In the genomic region with DNA sequence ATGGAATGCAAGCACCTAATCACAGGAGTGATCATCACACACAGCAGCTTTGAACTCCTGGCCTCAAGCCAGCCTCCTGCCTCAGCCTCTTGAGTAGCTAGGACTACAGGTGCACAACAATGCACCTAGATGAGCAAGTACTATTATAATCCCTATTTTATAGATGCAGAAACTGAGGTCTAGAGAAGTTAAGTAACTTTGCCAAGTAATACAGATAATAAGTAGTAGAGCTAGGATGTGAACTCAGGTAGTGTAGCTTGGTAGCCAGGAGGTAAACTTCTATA, we compare ENCODE assay signal across 16 cellular contexts.
"Had no signal": no experiment of that assay in that cellular context is flagged by ENCODE, and none has a peak within 500 bp of the region (broad histone marks: within the 10 kb centered on the region; RNA-seq: fewer than 3 reads in every experiment).

No MANE protein-coding gene starts in this region.

- DNase-seq: activated CD4-positive, alpha-beta T cell treated with anti-CD3 and anti-CD28 coated beads, Interleukin-2, amount 50 U/mL, for 4 hours; activated CD8-positive, alpha-beta memory T cell treated with anti-CD3 and anti-CD28 coated beads, Interleukin-2, amount 50 U/mL, for 4 hours; activated gamma-delta T cell treated with Interleukin-2 at 50 U/mL for 16 hours; activated naive CD8-positive, alpha-beta T cell treated with anti-CD3 and anti-CD28 coated beads, Interleukin-2, amount 10 ng/mL, durations not matched to agents 7 days and 5 days; activated T-cell treated with anti-CD3 and anti-CD28 coated beads, Interleukin-2, amount 50 U/mL, for 48 hours; caudate nucleus; effector memory CD8-positive, alpha-beta T cell; hippocampal formation; left colon; spleen; stimulated activated naive CD4-positive, alpha-beta T cell treated with Interleukin-2 at 50 U/mL for 16 hours had no signal

- ATAC-seq: effector memory CD8-positive, alpha-beta T cell had no signal

- H3K4me1 Mint-ChIP-seq: brain, mesothelial cell of epicardium, nephron had no signal

- H3K4me3 Mint-ChIP-seq: activated naive CD8-positive, alpha-beta T cell treated with anti-CD3 and anti-CD28 coated beads, Interleukin-2, amount 10 ng/mL, durations not matched to agents 7 days and 5 days; brain; effector memory CD8-positive, alpha-beta T cell; mesothelial cell of epicardium; nephron; T-helper 1 cell treated with Interleukin-12 subunit alpha and Interleukin-12 subunit beta and Interleukin-4 antibody, amounts not matched to agents 30 μg/mL and 1 μg/mL, for 36 hours had no signal

- H3K27ac Mint-ChIP-seq: activated naive CD8-positive, alpha-beta T cell treated with anti-CD3 and anti-CD28 coated beads, Interleukin-2, amount 10 ng/mL, durations not matched to agents 7 days and 5 days; brain; effector memory CD8-positive, alpha-beta T cell; mesothelial cell of epicardium; nephron had no signal

- H3K36me3 ChIP-seq: spleen, tibial nerve had no signal

- H3K9me3 Mint-ChIP-seq: brain; effector memory CD8-positive, alpha-beta T cell; mesothelial cell of epicardium; nephron; T-helper 1 cell treated with Interleukin-12 subunit alpha and Interleukin-12 subunit beta and Interleukin-4 antibody, amounts not matched to agents 30 μg/mL and 1 μg/mL, for 36 hours had no signal

- H3K27me3 ChIP-seq: spleen, tibial nerve had no signal

- H3K27ac ChIP-seq: spleen, tibial nerve had no signal

- H3K4me1 ChIP-seq: spleen, tibial nerve had no signal

- H3K27me3 Mint-ChIP-seq: activated naive CD8-positive, alpha-beta T cell treated with anti-CD3 and anti-CD28 coated beads, Interleukin-2, amount 10 ng/mL, durations not matched to agents 7 days and 5 days had no signal

- H3K4me3 ChIP-seq: spleen, tibial nerve had no signal

- H3K9me3 ChIP-seq: spleen, tibial nerve had no signal
